ENCODE assay signal across 18 cellular contexts in genomic region chr5:14842117-14842516, GRCh38. TPM values are rescaled to one million over a fixed set of nuclear protein-coding genes. Genes with fewer than 3 reads are reported as not detected.
DNase-seq lines count a peak whose midpoint lies in the region; ATAC-seq, FAIRE-seq and TF ChIP-seq lines count a peak whose summit lies in the region.
"Had no signal": no experiment of that assay in that cellular context is flagged by ENCODE, and none has a peak within 500 bp of the region (broad histone marks: within the 10 kb centered on the region; RNA-seq: fewer than 3 reads in every experiment).

No MANE protein-coding gene starts in this region.

- no peak for TF ChIP-seq RAD21 in GM12878 (IDR thresholded peaks at IDR 0.05; ENCODE audit: insufficient read depth, low read depth, low read length)

- CTCF ChIA-PET in GM12878 (lab: Yijun Ruan, JAX) (no interaction called here), A673 (lab: Charles Lee) (no interaction called here)

- H3K9me3 ChIP-seq in GM12878 (replicated peaks; ENCODE audit: control insufficient read depth, insufficient read depth, low read length) (no peaks in the 10 kb centered on the region), A673 (ENCODE audit: low read depth, low read length, poor library complexity, severe bottlenecking) (no peaks in the 10 kb centered on the region), right cardiac atrium (ENCODE audit: control insufficient read depth, low read length) (peaks cover 2% of the 10 kb centered on the region)
- H3K9me3 ChIP-seq: Caco-2, SJSA1 had no signal

- H3K9ac ChIP-seq in GM12878 (ENCODE audit: control insufficient read depth, insufficient read depth, low read length): no peak overlapping the region
- H3K9ac ChIP-seq: BLaER1 had no signal

- H2AFZ ChIP-seq in GM12878 (ENCODE audit: control insufficient read depth, low read depth, low read length): no peak overlapping the region

- WGBS in GM12878 (ENCODE audit: insufficient coverage, insufficient replicate concordance, low lambda C conversion rate, missing lambda C conversion rate): 94% methylated on average over 4 of the region's 4 CpGs
- 98% methylated on average over 4 of the region's 4 CpGs for WGBS in right cardiac atrium

- DNase-seq in DMS53 (lab: John Stamatoyannopoulos, UW) (peak; percentile 43), DMS53 treated with DMSO at 0.1 percent for 48 hours (lab: John Stamatoyannopoulos, UW; ENCODE audit: unreplicated experiment) (no peak), NCI-H1417 (lab: John Stamatoyannopoulos, UW) (peak in 2 of 3 experiments; percentile 54 to 86), NCI-H510A (lab: John Stamatoyannopoulos, UW) (peak; percentile 84), GM12878 (ENCODE audit: low read depth, low spot score) (no peak), A673 (ENCODE audit: low spot score) (no peak), right cardiac atrium (no peak)
- no peak for DNase-seq in stimulated activated CD8-positive, alpha-beta memory T cell treated with anti-CD3 and anti-CD28 coated beads, Interleukin-4, amount 100 ng/mL, for 48 hours
- DNase-seq: Caco-2; NCI-H2107; NK-92 treated with Interleukin-12 subunit alpha and Interleukin-12 subunit beta, amount 100 ng/mL, for 24 hours; PC-3; SW 1271; T1000 had no signal

- in situ Hi-C loops in GM12878 (cut with MboI): no loop called here

- intact Hi-C loops in GM12878 (cut with micrococcal nuclease; ENCODE audit: unreplicated experiment): no loop called here
- intact Hi-C loops in A673 (cut with micrococcal nuclease; ENCODE audit: unreplicated experiment): no loop called here
- intact Hi-C loops in right cardiac atrium (cut with DNase I): no loop called here

- no peak for FAIRE-seq in GM12878 (lab: Jason Lieb, UNC)
- FAIRE-seq: GM12891 had no signal

- no peak for TF ChIP-seq CTCF in GM12878 (IDR thresholded peaks at IDR 0.05 in 2 of 3, conservative IDR thresholded peaks at IDR 0.05 in 1 of 3; ENCODE audit: control insufficient read depth in 2 of 3, extremely low read depth in 1 of 3, insufficient read depth in 1 of 3, low read depth in 3 of 3, low read length in 3 of 3)
- TF ChIP-seq CTCF in A673 (conservative IDR thresholded peaks at IDR 0.05; ENCODE audit: low read depth, low read length): no peak

- H3K36me3 ChIP-seq in GM12878 (ENCODE audit: control insufficient read depth in 2 of 2, insufficient read depth in 2 of 2, low read length in 1 of 2): no peaks in the 10 kb centered on the region
- no peaks in the 10 kb centered on the region for H3K36me3 ChIP-seq in A673 (ENCODE audit: insufficient read depth, low read length, poor library complexity, severe bottlenecking)
- H3K36me3 ChIP-seq: SJSA1 had no signal

- no peaks in the 10 kb centered on the region for H3K4me1 ChIP-seq in GM12878 (ENCODE audit: control insufficient read depth, insufficient read depth, low read length)
- no peaks in the 10 kb centered on the region for H3K4me1 ChIP-seq in A673 (ENCODE audit: insufficient read depth, low read length, poor library complexity, severe bottlenecking)
- peaks cover 7% of the 10 kb centered on the region for H3K4me1 ChIP-seq in right cardiac atrium (ENCODE audit: control insufficient read depth, insufficient read depth, low read length)
- H3K4me1 ChIP-seq: Caco-2, SJSA1 had no signal

- POLR2A ChIA-PET in GM12878 (lab: Charles Lee) (no interaction called here), A673 (lab: Charles Lee; ENCODE audit: low non-redundant PET) (no interaction called here)

- BruUV-seq in GM12878 (replicated peaks; lab: Mats Ljungman, UMichigan): no TSS peak
- no TSS peak for BruUV-seq in A673 (replicated peaks; lab: Mats Ljungman, UMichigan)

- ATAC-seq in GM12878: no peak; the same call in 2 of the 3 replicates
- no peak for ATAC-seq in right cardiac atrium
- ATAC-seq: PC-3 had no signal

- no peak overlapping the region for H3K4me2 ChIP-seq in GM12878 (ENCODE audit: control insufficient read depth, insufficient read depth)
- H3K4me2 ChIP-seq: BLaER1 had no signal

- TF ChIP-seq POLR2A in GM12878 (IDR thresholded peaks at IDR 0.05; ENCODE audit: low read depth, low read length): no peak

- H3K27ac ChIP-seq in GM12878 (ENCODE audit: control insufficient read depth, insufficient read depth) (no peak overlapping the region), A673 (ENCODE audit: low read depth, low read length, poor library complexity, severe bottlenecking) (no peak overlapping the region), right cardiac atrium (ENCODE audit: low read length) (no peak overlapping the region)
- H3K27ac ChIP-seq: 22Rv1, BLaER1, SJSA1 had no signal

- no peaks in the 10 kb centered on the region for H3K79me2 ChIP-seq in GM12878 (ENCODE audit: control insufficient read depth, insufficient read depth, low read length)

- RAD21 ChIA-PET in GM12878 (lab: Charles Lee; ENCODE audit: unreplicated experiment): no interaction called here

- no peaks in the 10 kb centered on the region for H4K20me1 ChIP-seq in GM12878 (ENCODE audit: control insufficient read depth, insufficient read depth)

- TF ChIP-seq EP300 in GM12878 (IDR thresholded peaks at IDR 0.05; ENCODE audit: borderline replicate concordance in 1 of 2, control insufficient read depth in 1 of 2, low read depth in 2 of 2, low read length in 2 of 2): no peak

- H3K4me3 ChIP-seq in GM12878: no peak overlapping the region
- no peak overlapping the region for H3K4me3 ChIP-seq in A673 (ENCODE audit: low read depth, low read length, poor library complexity, severe bottlenecking)
- no peak overlapping the region for H3K4me3 ChIP-seq in right cardiac atrium (ENCODE audit: low read length)
- H3K4me3 ChIP-seq: BLaER1, SJSA1 had no signal

- SMC1A ChIA-PET in GM12878 (lab: Charles Lee; ENCODE audit: uncharacterized antibody, unreplicated experiment): interaction anchor here (1.0 kb wide), 1 partner anchor 80 kb away, joined by 3 read pairs; no protein-coding TSS in a partner anchor

- H3K27me3 ChIP-seq in GM12878 (replicated peaks in 1 of 2; ENCODE audit: control insufficient read depth in 2 of 2, insufficient read depth in 2 of 2, low read length in 1 of 2) (no peaks in the 10 kb centered on the region), A673 (replicated peaks; ENCODE audit: insufficient read depth, low read depth, low read length, poor library complexity) (no peaks in the 10 kb centered on the region), right cardiac atrium (ENCODE audit: control insufficient read depth, insufficient read depth) (no peaks in the 10 kb centered on the region)
- H3K27me3 ChIP-seq: BLaER1, SJSA1 had no signal

TF ChIP-seq in GM12878, 131 proteins besides CTCF, POLR2A, EP300 and RAD21:
- peak; percentile 74 for TF ChIP-seq TCF7 (IDR thresholded peaks at IDR 0.05; ENCODE audit: borderline replicate concordance)
- TF ChIP-seq RUNX3 (IDR thresholded peaks at IDR 0.05; ENCODE audit: low read length): peak; percentile 33; the same call in 1 of the 2 replicates
- TF ChIP-seq HCFC1 (IDR thresholded peaks at IDR 0.05; ENCODE audit: low read length): no peak

RNA-seq across cellular contexts. Expression of gene ANKH, which starts 29.5 kb away (rescaled TPM):
- total RNA-seq in GM12878 (2013; cell fraction: nucleolus; rRNA removed): 43.9 and 52.0 TPM in 2 replicates
- total RNA-seq in GM12878 (2014; rRNA removed) (8.9 and 11.5 TPM in 2 replicates), GM12878 (2014; rRNA removed; fragmentation: Illumina TruSeq; extraction: Trizol) (17.4 and 17.6 TPM in 2 replicates), GM12878 (2021) (43.9 and 49.2 TPM in 2 replicates), A673 (2021) (8.8 and 13.9 TPM in 2 replicates), right cardiac atrium (100 to 1,000 TPM; 132 to 155 (median 138) TPM)
- 5.6 TPM for polyA plus RNA-seq in GM12878 (2011; ENCODE audit: low read depth)
- polyA plus RNA-seq in GM12878 (2011; rRNA removed) (21.1 and 23.9 TPM in 2 replicates), GM12878 (2014; fragmentation: Illumina TruSeq; extraction: Trizol) (25.3 and 25.9 TPM in 2 replicates), GM12878 (2014; fragmentation: Nextera tagmentation; extraction: Ambion mirVana) (1 to 10 TPM; 3.8 to 5.1 TPM), GM12878 (2014; rRNA removed) (21.9 and 25.5 TPM in 2 replicates), GM12878 (2016; fragmentation: Nextera tagmentation; extraction: Ambion mirVana) (10 to 100 TPM in 1 of 2 experiments, 1 to 10 TPM in 1; 2.1 to 11.5 TPM), right cardiac atrium (60.9 TPM)
- polyA plus RNA-seq in GM12878 (2011; cell fraction: cytosol; rRNA removed): 27.8 and 34.6 TPM in 2 replicates
- polyA plus RNA-seq in GM12878 (2011; cell fraction: nucleus; rRNA removed): 20.7 and 21.9 TPM in 2 replicates
- 11.3 and 14.3 TPM in 2 replicates for polyA plus RNA-seq in GM12878 (2012)
- polyA minus RNA-seq in GM12878 (2011; rRNA and poly(A)+ RNA removed): 23.4 and 27.2 TPM in 2 replicates
- polyA minus RNA-seq in GM12878 (2011; cell fraction: cytosol; rRNA and poly(A)+ RNA removed): 13.6 and 18.4 TPM in 2 replicates
- polyA minus RNA-seq in GM12878 (2011; cell fraction: nucleus; rRNA and poly(A)+ RNA removed): 21.5 and 42.4 TPM in 2 replicates

Comparison
In these comparisons a context has a peak if more than half of its experiments do, and no peak if none do; other contexts are left out.
1. DNase-seq: peak in DMS53 (single experiment), NCI-H1417 (2 of 3) and NCI-H510A (single experiment); none in DMS53 treated with DMSO at 0.1 percent for 48 hours (single experiment), GM12878 (single experiment), A673 (single experiment), right cardiac atrium (0 of 3) and stimulated activated CD8-positive, alpha-beta memory T cell treated with anti-CD3 and anti-CD28 coated beads, Interleukin-4, amount 100 ng/mL, for 48 hours (single experiment).